ENCODE assay signal across 1 cellular context in the genomic region with DNA sequence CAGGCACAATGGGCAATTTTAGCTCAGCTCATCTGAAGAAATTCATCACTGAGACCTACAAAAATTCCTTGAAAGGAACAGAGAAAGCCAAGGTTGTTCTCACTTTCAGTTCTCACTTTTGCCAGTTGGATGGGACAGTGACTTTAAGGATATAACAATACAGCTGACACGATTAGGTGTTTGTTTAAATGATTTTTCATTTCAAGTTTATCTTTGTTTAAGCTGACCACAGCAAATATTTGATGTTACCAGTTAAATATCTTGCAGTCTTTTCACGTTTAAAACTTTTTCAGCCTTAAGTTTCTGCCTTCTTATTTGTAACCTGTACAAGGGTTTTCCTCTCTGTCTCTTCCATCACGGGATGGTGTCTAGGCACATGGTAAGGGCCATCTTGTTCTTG.
TF ChIP-seq lines count a peak whose summit lies in the region.

No MANE protein-coding gene starts in this region.

TF ChIP-seq in HepG2, 621 proteins besides CTCF, POLR2A, EP300 and RAD21 (continued from another document):
- TF ChIP-seq, protein P1, sequence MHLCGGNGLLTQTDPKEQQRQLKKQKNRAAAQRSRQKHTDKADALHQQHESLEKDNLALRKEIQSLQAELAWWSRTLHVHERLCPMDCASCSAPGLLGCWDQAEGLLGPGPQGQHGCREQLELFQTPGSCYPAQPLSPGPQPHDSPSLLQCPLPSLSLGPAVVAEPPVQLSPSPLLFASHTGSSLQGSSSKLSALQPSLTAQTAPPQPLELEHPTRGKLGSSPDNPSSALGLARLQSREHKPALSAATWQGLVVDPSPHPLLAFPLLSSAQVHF (CRISPR knock-in tag; IDR thresholded peaks at IDR 0.05) = no peak
TF ChIP-seq in HepG2: peak in this region for 5.
